Comparison of ENCODE assay signal across 8 cellular contexts in genomic region chr14:105480807-105481801, GRCh38. TPM values are rescaled to one million over a fixed set of nuclear protein-coding genes. Genes with fewer than 3 reads are reported as not detected.
DNase-seq lines count a peak whose midpoint lies in the region; ATAC-seq and TF ChIP-seq lines count a peak whose summit lies in the region.

No MANE protein-coding gene starts in this region.

- H3K27ac ChIP-seq in duodenal mucosa (ENCODE audit: low read depth, low read length) (peak overlapping the region; percentile 97), lower lobe of right lung (peak overlapping the region; percentile 99)

- H3K4me1 ChIP-seq in duodenal mucosa (ENCODE audit: control insufficient read depth in 1 of 2, insufficient read depth in 2 of 2, low read length in 2 of 2) (peaks cover 57 to 70% of the 10 kb centered on the region in 2 donors), lower lobe of right lung (peaks cover 79% of the 10 kb centered on the region)

- peak overlapping the region; percentile 74 to 88 for H3K9ac ChIP-seq in duodenal mucosa (ENCODE audit: low read depth in 1 of 2, low read length in 2 of 2)

- peak; percentile 93 for DNase-seq in AG08395 (ENCODE audit: low spot score)
- peak; percentile 82 for DNase-seq in NCI-H774 (lab: John Stamatoyannopoulos, UW)
- DNase-seq in activated CD4-positive, alpha-beta memory T cell treated with anti-CD3 and anti-CD28 coated beads for 36 hours: peak; percentile 95
- peak; percentile 92 for DNase-seq in lower lobe of right lung
- DNase-seq in stimulated activated CD4-positive, alpha-beta T cell treated with anti-CD3 and anti-CD28 coated beads, TNF-alpha, amount 100 ng/mL, for 4 hours (ENCODE audit: low read depth in 3 of 3): peak; percentile 81 to 83 (median 82)

- peaks cover 60% of the 10 kb centered on the region for H3K4me1 Mint-ChIP-seq in activated CD4-positive, alpha-beta memory T cell treated with anti-CD3 and anti-CD28 coated beads for 36 hours (ENCODE audit: low read depth)

- H3K9me3 Mint-ChIP-seq in activated CD4-positive, alpha-beta memory T cell treated with anti-CD3 and anti-CD28 coated beads for 36 hours: no peaks in the 10 kb centered on the region

- no peaks in the 10 kb centered on the region for H3K9me3 ChIP-seq in duodenal mucosa (ENCODE audit: control insufficient read depth in 1 of 2, low read length in 2 of 2)
- H3K9me3 ChIP-seq in lower lobe of right lung: no peaks in the 10 kb centered on the region

- intact Hi-C loops in activated CD4-positive, alpha-beta memory T cell treated with anti-CD3 and anti-CD28 coated beads for 36 hours (cut with micrococcal nuclease): no loop called here
- intact Hi-C loops in lower lobe of right lung (cut with DNase I): no loop called here

- in situ Hi-C loops in GM18951 (cut with MboI; ENCODE audit: low sequenced_read_pairs, unreplicated experiment): no loop called here

- H3K27ac Mint-ChIP-seq in activated CD4-positive, alpha-beta memory T cell treated with anti-CD3 and anti-CD28 coated beads for 36 hours: peak overlapping the region; percentile 92

- H3K27me3 ChIP-seq in duodenal mucosa (ENCODE audit: control insufficient read depth in 1 of 2, insufficient read depth in 2 of 2, low read length in 2 of 2) (peaks cover 25 to 31% of the 10 kb centered on the region in 2 donors), lower lobe of right lung (ENCODE audit: low read depth) (peaks cover 1% of the 10 kb centered on the region)

- peak; percentile 99 for TF ChIP-seq CTCF in lower lobe of right lung (IDR thresholded peaks at IDR 0.05)

- H3K4me3 Mint-ChIP-seq in activated CD4-positive, alpha-beta memory T cell treated with anti-CD3 and anti-CD28 coated beads for 36 hours: peak overlapping the region; percentile 71

- H3K36me3 Mint-ChIP-seq in activated CD4-positive, alpha-beta memory T cell treated with anti-CD3 and anti-CD28 coated beads for 36 hours: no peaks in the 10 kb centered on the region

- peak; percentile 38 for ATAC-seq in HG03565 (IDR thresholded peaks at IDR 0.05; ENCODE audit: unreplicated experiment)
- ATAC-seq in lower lobe of right lung: peak; percentile 79 to 87

- CTCF ChIA-PET in activated CD4-positive, alpha-beta memory T cell treated with anti-CD3 and anti-CD28 coated beads for 36 hours (lab: Charles Lee): interaction anchor here (0.5 to 3.2 kb wide), 31 partner anchors 10 to 416 kb away, joined by 3 to 177 read pairs (median 4); partner anchors contain the start of genes BRF1, TEDC1 and TEX22

- H3K4me3 ChIP-seq in duodenal mucosa (ENCODE audit: low read depth in 1 of 2, low read length in 2 of 2) (peak overlapping the region; percentile 64 to 67), lower lobe of right lung (peak overlapping the region; percentile 45)

- H3K27me3 Mint-ChIP-seq in activated CD4-positive, alpha-beta memory T cell treated with anti-CD3 and anti-CD28 coated beads for 36 hours: peaks cover 14% of the 10 kb centered on the region

- POLR2A ChIA-PET in activated CD4-positive, alpha-beta memory T cell treated with anti-CD3 and anti-CD28 coated beads for 36 hours (lab: Charles Lee): interaction anchor here (0.6 to 3.0 kb wide), 7 partner anchors 10 to 106 kb away, joined by 3 to 55 read pairs (median 3); partner anchors contain the start of gene TEDC1

- H3K36me3 ChIP-seq in duodenal mucosa (ENCODE audit: control insufficient read depth in 1 of 2, insufficient read depth in 2 of 2, low read length in 2 of 2) (no peaks in the 10 kb centered on the region), lower lobe of right lung (peaks cover 14% of the 10 kb centered on the region)

- TF ChIP-seq POLR2A in GM18951 (IDR thresholded peaks at IDR 0.05; ENCODE audit: extremely low read depth, insufficient read depth, insufficient read length): peak; percentile 12

RNA-seq across cellular contexts. Expression of gene CRIP1, which starts 5.6 kb away (rescaled TPM):
- total RNA-seq in activated CD4-positive, alpha-beta memory T cell treated with anti-CD3 and anti-CD28 coated beads for 36 hours: 100 to 1,000 TPM; 390 to 397 TPM
- total RNA-seq in lower lobe of right lung: 237 TPM

RNA-seq across cellular contexts. Expression of gene CRIP2, which starts 6.5 kb away (rescaled TPM):
- total RNA-seq in activated CD4-positive, alpha-beta memory T cell treated with anti-CD3 and anti-CD28 coated beads for 36 hours: 1 to 10 TPM; 2.7 to 2.8 TPM
- 143 TPM for total RNA-seq in lower lobe of right lung

RNA-seq across cellular contexts. Expression of gene TEDC1, which starts 9.9 kb away (rescaled TPM):
- total RNA-seq in activated CD4-positive, alpha-beta memory T cell treated with anti-CD3 and anti-CD28 coated beads for 36 hours: 10 to 100 TPM; 40.2 to 44.8 TPM
- total RNA-seq in lower lobe of right lung: 10.6 TPM

RNA-seq across cellular contexts. Expression of gene TMEM121, which starts 45.3 kb away (rescaled TPM):
- 10 to 100 TPM in 1 of 2 experiments, 1 to 10 TPM in 1; 9.7 to 10.2 TPM for total RNA-seq in activated CD4-positive, alpha-beta memory T cell treated with anti-CD3 and anti-CD28 coated beads for 36 hours
- total RNA-seq in lower lobe of right lung: 3.0 TPM

Comparison
In these comparisons a context has a peak if more than half of its experiments do, and no peak if none do; other contexts are left out.
1. Peak in every context shown above with its lines: DNase-seq, ATAC-seq, H3K4me3 ChIP-seq and H3K27ac ChIP-seq.
2. RNA of gene CRIP2, which starts 6.5 kb away (total RNA-seq): 143 TPM in lower lobe of right lung (single experiment); 2.7 to 2.8 TPM in activated CD4-positive, alpha-beta memory T cell treated with anti-CD3 and anti-CD28 coated beads for 36 hours; every median in the first group is over 10 times any median in the second.